Comparison of ENCODE assay signal across 17 cellular contexts in the genomic region with DNA sequence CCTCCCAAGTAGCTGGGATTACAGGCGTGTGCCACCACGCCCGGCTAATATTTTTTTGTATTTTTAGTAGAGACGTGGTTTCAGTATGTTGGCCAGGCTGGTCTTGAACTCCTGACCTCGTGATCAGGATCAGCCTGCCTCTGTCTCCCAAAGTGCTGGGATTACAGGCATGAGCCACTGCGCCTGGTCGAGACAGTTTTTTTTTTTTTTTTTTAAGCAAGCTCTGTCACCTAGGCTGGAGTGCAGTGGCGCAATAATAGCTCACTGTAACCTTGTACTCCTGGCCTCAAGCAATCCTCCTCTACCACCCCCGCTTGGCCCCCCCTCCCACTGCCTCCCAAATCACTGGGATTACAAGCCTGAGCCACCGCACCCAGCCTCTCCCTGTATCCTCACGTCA. TPM values are rescaled to one million over a fixed set of nuclear protein-coding genes. Genes with fewer than 3 reads are reported as not detected.
DNase-seq lines count a peak whose midpoint lies in the region; ATAC-seq and TF ChIP-seq lines count a peak whose summit lies in the region.
"Had no signal": no experiment of that assay in that cellular context is flagged by ENCODE, and none has a peak within 500 bp of the region (broad histone marks: within the 10 kb centered on the region; RNA-seq: fewer than 3 reads in every experiment).

No MANE protein-coding gene starts in this region.

- peaks cover 4% of the 10 kb centered on the region for H3K4me1 Mint-ChIP-seq in type B pancreatic cell (ENCODE audit: unreplicated experiment)

- H3K9me3 Mint-ChIP-seq in type B pancreatic cell, result no peaks in the 10 kb centered on the region

- no peaks in the 10 kb centered on the region for H3K36me3 Mint-ChIP-seq in type B pancreatic cell

- H3K27me3 Mint-ChIP-seq in type B pancreatic cell, result no peaks in the 10 kb centered on the region

- peak; percentile 41 for DNase-seq in NCI-H82 (lab: John Stamatoyannopoulos, UW)
- DNase-seq in NCI-H82 treated with DMSO at 0.1 percent for 48 hours (lab: John Stamatoyannopoulos, UW; ENCODE audit: unreplicated experiment), result no peak
- DNase-seq in amniotic epithelial cell (ENCODE audit: low read depth), result peak; percentile 33
- peak; percentile 81 for DNase-seq in left lobe of liver (ENCODE audit: low spot score)
- DNase-seq in type B pancreatic cell (ENCODE audit: extremely low spot score, unreplicated experiment), result no peak
- no peak for DNase-seq in T-helper 1 cell
- DNase-seq in dermis blood vessel endothelial cell, result no peak
- no peak for DNase-seq in NAMALWA (ENCODE audit: low spot score)
- DNase-seq: AML-193, DMS79 treated with DMSO at 0.1 percent for 48 hours, NCI-H1105, NCI-H1694 treated with DMSO at 0.1 percent for 48 hours, NCI-H510A, NCI-H748 treated with DMSO at 0.1 percent for 48 hours, PC-3, RPMI8226, SJCRH30 had no signal

- peak; percentile 87 for ATAC-seq in left lobe of liver
- ATAC-seq: PC-3 had no signal

- no peak for TF ChIP-seq CTCF in type B pancreatic cell (conservative IDR thresholded peaks at IDR 0.05)

- H3K4me3 Mint-ChIP-seq in type B pancreatic cell, result no peak overlapping the region

- H3K27ac Mint-ChIP-seq in type B pancreatic cell, result peak overlapping the region; percentile 92

RNA-seq across cellular contexts. Expression of a gene that starts 6.4 kb away (rescaled TPM):
- total RNA-seq in left lobe of liver, result 20.8 TPM
- total RNA-seq in type B pancreatic cell (ENCODE audit: low replicate concordance), result 38.2 and 42.2 TPM in 2 replicates
- total RNA-seq in dermis blood vessel endothelial cell, result 10.4 and 18.8 TPM in 2 replicates

RNA-seq across cellular contexts. Expression of a gene that starts 9.0 kb away (rescaled TPM):
- 4.3 TPM for total RNA-seq in left lobe of liver
- 4.3 and 7.4 TPM in 2 replicates for total RNA-seq in type B pancreatic cell (ENCODE audit: low replicate concordance)
- total RNA-seq in dermis blood vessel endothelial cell, result 0.51 TPM in 2 replicates

RNA-seq across cellular contexts. Expression of a gene that starts 17.3 kb away (rescaled TPM):
- total RNA-seq in left lobe of liver (3.4 TPM), type B pancreatic cell (ENCODE audit: low replicate concordance) (1.1 and 2.4 TPM in 2 replicates), dermis blood vessel endothelial cell (0.19 TPM in 1 of 2 replicates, not detected in the other)
- total RNA-seq: SJCRH30 had no signal

RNA-seq across cellular contexts. Expression of a gene that starts 22.8 kb away (rescaled TPM):
- 4.1 TPM for total RNA-seq in left lobe of liver
- 13.7 and 15.0 TPM in 2 replicates for total RNA-seq in type B pancreatic cell (ENCODE audit: low replicate concordance)
- total RNA-seq in dermis blood vessel endothelial cell, result 14.1 and 14.3 TPM in 2 replicates

RNA-seq across cellular contexts. Expression of a gene that starts 23.1 kb away (rescaled TPM):
- total RNA-seq in left lobe of liver (0.15 TPM), type B pancreatic cell (ENCODE audit: low replicate concordance) (8.5 and 10.9 TPM in 2 replicates), dermis blood vessel endothelial cell (not detected in 2 replicates)
- total RNA-seq: SJCRH30 had no signal

Comparison
In these comparisons a context has a peak if more than half of its experiments do, and no peak if none do; other contexts are left out.
1. DNase-seq: peak in NCI-H82 (single experiment), amniotic epithelial cell (single experiment) and left lobe of liver (single experiment); none in NCI-H82 treated with DMSO at 0.1 percent for 48 hours (single experiment), type B pancreatic cell (single experiment), T-helper 1 cell (0 of 5), dermis blood vessel endothelial cell (single experiment) and NAMALWA (single experiment).